Comparison of ENCODE assay signal across 8 cellular contexts in the genomic region with DNA sequence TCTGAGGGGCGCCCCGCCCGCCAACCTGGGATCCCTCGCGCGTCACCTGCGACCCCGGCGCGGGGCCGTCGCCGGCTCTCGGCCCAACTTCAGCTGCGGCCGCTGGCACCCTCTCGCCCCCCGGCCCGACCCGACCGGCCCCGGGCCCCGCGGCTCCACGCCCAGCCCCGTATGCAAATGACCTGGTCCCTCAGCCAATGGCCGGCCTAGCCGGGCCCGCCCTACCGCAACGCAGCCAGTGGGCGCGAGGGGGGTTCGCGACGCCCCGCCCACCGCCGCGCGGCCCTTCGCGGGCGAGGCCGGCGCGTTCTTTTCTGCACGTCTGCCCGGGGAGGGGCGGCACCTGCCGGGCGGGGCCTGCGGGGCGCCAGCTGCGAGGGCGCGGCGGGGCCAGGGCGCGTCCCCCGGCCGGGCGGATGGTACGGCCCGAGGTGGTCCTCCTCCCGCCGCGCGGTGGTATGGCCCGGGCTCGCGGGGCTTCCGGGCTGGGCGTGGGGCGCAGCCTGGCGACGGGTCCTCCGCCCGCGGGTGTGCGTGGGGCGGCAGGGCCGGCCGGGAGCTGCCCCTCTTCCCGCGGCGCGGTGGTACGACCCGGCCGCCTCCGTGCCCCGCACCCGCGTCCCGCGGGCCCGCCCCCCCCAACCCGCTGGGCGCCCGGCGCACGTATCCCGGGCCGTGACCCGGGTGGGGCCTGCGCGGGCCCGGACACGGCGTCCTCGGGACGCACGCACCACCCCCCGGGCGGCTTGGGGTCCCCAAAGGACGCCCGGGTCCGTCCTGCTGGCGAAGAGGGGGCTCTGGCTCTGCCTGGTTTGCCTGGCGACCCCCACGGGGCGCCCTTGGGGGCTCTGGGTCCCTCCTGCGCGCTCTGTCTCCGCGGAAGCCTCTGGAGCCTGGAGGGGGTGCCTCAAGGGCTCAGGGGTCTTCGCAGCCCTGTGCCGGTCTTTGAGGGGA. TPM values are rescaled to one million over a fixed set of nuclear protein-coding genes. Genes with fewer than 3 reads are reported as not detected.
DNase-seq lines count a peak whose midpoint lies in the region; TF ChIP-seq lines count a peak whose summit lies in the region.

No MANE protein-coding gene starts in this region.

- TF ChIP-seq CTCF in foreskin fibroblast (IDR thresholded peaks at IDR 0.05; ENCODE audit: low read depth, low read length) = no peak

- H3K4me3 ChIP-seq in HAP-1 (peak overlapping the region; percentile 48), MG63 (peak overlapping the region; percentile 86), foreskin fibroblast (ENCODE audit: low read depth in 1 of 2, low read length in 2 of 2) (peak overlapping the region; percentile 61 to 62), neuron (ENCODE audit: low read length) (peak overlapping the region; percentile 58)

- in situ Hi-C loops in G401 (cut with HindIII; ENCODE audit: low sequenced_read_pairs) (no loop called here), HAP-1 (cut with MboI; ENCODE audit: low sequenced_read_pairs) (loop anchor here (25.0 kb wide), 1 partner anchor 194 kb away; no protein-coding TSS in a partner anchor)

- TF ChIP-seq POLR2A in Raji (IDR thresholded peaks at IDR 0.05; ENCODE audit: insufficient read depth, low read depth, low read length) = peak; percentile 68

- DNase-seq in G401 (ENCODE audit: low spot score) = peak; percentile 85
- peak; percentile 93 to 96 for DNase-seq in HAP-1 (ENCODE audit: low spot score in 2 of 2)
- DNase-seq in MG63 = peak; percentile 97
- DNase-seq in activated effector memory CD4-positive, alpha-beta T cell treated with anti-CD3 and anti-CD28 coated beads, Interleukin-2, amount 50 U/mL, for 16 hours = peak; percentile 97
- peak; percentile 95 to 97 for DNase-seq in foreskin fibroblast
- peak; percentile 81 for DNase-seq in stromal cell of bone marrow (ENCODE audit: low read depth)

- H3K9me3 ChIP-seq in HAP-1 (no peaks in the 10 kb centered on the region), MG63 (no peaks in the 10 kb centered on the region), neuron (ENCODE audit: low read length) (no peaks in the 10 kb centered on the region)

- no peaks in the 10 kb centered on the region for H3K27me3 ChIP-seq in HAP-1 (ENCODE audit: low read depth)
- no peaks in the 10 kb centered on the region for H3K27me3 ChIP-seq in MG63
- H3K27me3 ChIP-seq in neuron (ENCODE audit: insufficient read depth, low read length) = peaks cover 4% of the 10 kb centered on the region

- H3K36me3 ChIP-seq in HAP-1 (replicated peaks) = peaks cover 3% of the 10 kb centered on the region; the same call in 1 of the 2 replicates
- H3K36me3 ChIP-seq in MG63 = no peaks in the 10 kb centered on the region; the same call in none of the 2 replicates
- H3K36me3 ChIP-seq in neuron (ENCODE audit: insufficient read depth, low read length) = no peaks in the 10 kb centered on the region

- H3K4me1 ChIP-seq in HAP-1 (peaks cover 10% of the 10 kb centered on the region), neuron (ENCODE audit: insufficient read depth, low read length) (peaks cover 13% of the 10 kb centered on the region)

- peak overlapping the region; percentile 72 for H2AFZ ChIP-seq in neuron (ENCODE audit: low read depth, low read length)

RNA-seq across cellular contexts. Expression of gene PHRF1, which starts 7.7 kb away (rescaled TPM):
- 34.8 and 39.3 TPM in 2 replicates for total RNA-seq in G401 (2014; rRNA removed; shearing (Covaris generic))
- total RNA-seq in MG63 (2014; rRNA removed; shearing (Covaris generic); ENCODE audit: low replicate concordance) = 35.4 and 55.2 TPM in 2 replicates

RNA-seq across cellular contexts. Expression of gene RASSF7, which starts 7.8 kb away (rescaled TPM):
- total RNA-seq in G401 (2014; rRNA removed; shearing (Covaris generic)) = 43.1 and 107 TPM in 2 replicates
- total RNA-seq in MG63 (2014; rRNA removed; shearing (Covaris generic); ENCODE audit: low replicate concordance) = 3.0 and 25.8 TPM in 2 replicates

RNA-seq across cellular contexts. Expression of gene LMNTD2, which starts 8.0 kb away (rescaled TPM):
- total RNA-seq in G401 (2014; rRNA removed; shearing (Covaris generic)) = 2.0 and 2.1 TPM in 2 replicates
- total RNA-seq in MG63 (2014; rRNA removed; shearing (Covaris generic); ENCODE audit: low replicate concordance) = 0.20 and 0.30 TPM in 2 replicates

RNA-seq across cellular contexts. Expression of gene LRRC56, which starts 31.3 kb away (rescaled TPM):
- total RNA-seq in G401 (2014; rRNA removed; shearing (Covaris generic)) = 0.03 and 1.0 TPM in 2 replicates
- total RNA-seq in MG63 (2014; rRNA removed; shearing (Covaris generic); ENCODE audit: low replicate concordance) = 0.63 TPM in 1 of 2 replicates, not detected in the other

RNA-seq across cellular contexts. Expression of gene HRAS, which starts 33.2 kb away (rescaled TPM):
- 51.7 and 60.1 TPM in 2 replicates for total RNA-seq in G401 (2014; rRNA removed; shearing (Covaris generic))
- 78.8 and 207 TPM in 2 replicates for total RNA-seq in MG63 (2014; rRNA removed; shearing (Covaris generic); ENCODE audit: low replicate concordance)

Comparison
In these comparisons a context has a peak if more than half of its experiments do, and no peak if none do; other contexts are left out.
1. Peak in every context shown above with its lines: DNase-seq and H3K4me3 ChIP-seq.